ENCODE assay signal across 8 cellular contexts in the genomic region with DNA sequence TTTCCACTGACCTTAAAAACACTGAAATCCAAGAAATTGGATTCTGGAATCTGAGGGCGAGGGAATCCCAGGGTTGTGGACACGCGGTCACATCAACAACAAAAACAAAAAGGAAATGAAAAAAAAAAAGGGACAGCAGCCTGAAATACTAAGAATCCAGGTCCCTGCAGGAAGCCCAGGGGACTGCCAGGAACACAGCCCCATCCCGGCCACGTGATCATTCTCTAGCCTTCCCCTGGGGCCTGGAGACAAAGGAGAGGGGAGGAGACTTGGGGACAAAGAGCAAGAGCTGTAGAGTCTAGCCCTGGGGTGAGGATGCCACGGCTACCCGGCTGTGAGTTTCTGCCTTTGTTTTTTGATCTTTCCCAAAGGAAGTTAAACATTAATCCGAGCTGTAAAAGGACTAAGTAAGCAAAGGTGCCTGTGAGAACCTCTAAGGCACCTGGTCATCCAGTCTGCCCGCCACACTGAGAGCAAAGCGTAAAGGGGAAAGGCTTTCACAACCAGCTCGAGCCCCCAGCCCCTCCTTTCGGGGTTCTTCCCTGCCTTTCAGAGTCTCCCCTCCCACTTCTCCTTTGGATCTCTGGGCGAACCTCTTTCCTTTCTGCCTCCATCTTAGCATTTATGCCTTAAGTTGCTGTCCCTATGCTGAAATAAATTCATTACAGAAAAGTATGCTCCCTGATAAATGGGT. TPM values are rescaled to one million over a fixed set of nuclear protein-coding genes. Genes with fewer than 3 reads are reported as not detected.
DNase-seq lines count a peak whose midpoint lies in the region; ATAC-seq and TF ChIP-seq lines count a peak whose summit lies in the region.

No MANE protein-coding gene starts in this region.

- intact Hi-C loops in cardiac septum (cut with DNase I): no loop called here

- peak overlapping the region; percentile 68 for H3K4me3 Mint-ChIP-seq in osteocyte (ENCODE audit: unreplicated experiment)

- DNase-seq in COLO668 (lab: John Stamatoyannopoulos, UW; ENCODE audit: unreplicated experiment) (peak; percentile 96), NCI-H1436 treated with DMSO at 0.1 percent for 48 hours (lab: John Stamatoyannopoulos, UW) (peak; percentile 85), cardiac septum (ENCODE audit: low spot score) (peak; percentile 86), osteocyte (ENCODE audit: extremely low spot score, unreplicated experiment) (no peak)

- no peaks in the 10 kb centered on the region for H3K9me3 Mint-ChIP-seq in osteocyte (ENCODE audit: unreplicated experiment)

- H3K27me3 Mint-ChIP-seq in osteocyte (ENCODE audit: unreplicated experiment): no peaks in the 10 kb centered on the region

- H3K27ac Mint-ChIP-seq in osteocyte (ENCODE audit: unreplicated experiment): peak overlapping the region; percentile 80

- TF ChIP-seq CTCF in WI38 (IDR thresholded peaks at IDR 0.05; ENCODE audit: low read depth, low read length): no peak
- TF ChIP-seq CTCF in osteocyte (IDR thresholded peaks at IDR 0.05): no peak

- peaks cover 17% of the 10 kb centered on the region for H3K4me1 Mint-ChIP-seq in osteocyte (ENCODE audit: unreplicated experiment)

- H3K36me3 Mint-ChIP-seq in osteocyte (ENCODE audit: unreplicated experiment): no peaks in the 10 kb centered on the region

- no peak for ATAC-seq in GM18868 (IDR thresholded peaks at IDR 0.05; ENCODE audit: unreplicated experiment)
- no peak for ATAC-seq in GM21723 (IDR thresholded peaks at IDR 0.05; ENCODE audit: unreplicated experiment)
- ATAC-seq in GM19324 (IDR thresholded peaks at IDR 0.05; ENCODE audit: low FRiP score, unreplicated experiment): no peak

- peak overlapping the region; percentile 41 for H3K4me3 ChIP-seq in WI38 (ENCODE audit: low read depth, low read length)

RNA-seq across cellular contexts. Expression of a gene that starts 24.1 kb away (rescaled TPM):
- total RNA-seq in cardiac septum: 0.19 TPM
- total RNA-seq in osteocyte: 1.1 and 2.4 TPM in 2 replicates

RNA-seq across cellular contexts. Expression of a gene that starts 57.9 kb away (rescaled TPM):
- 15.6 TPM for total RNA-seq in cardiac septum
- 27.0 and 28.7 TPM in 2 replicates for total RNA-seq in osteocyte
